Comparison of ENCODE assay signal across 13 cellular contexts in genomic region chr18:49025426-49025766, GRCh38.
"Had no signal": no experiment of that assay in that cellular context is flagged by ENCODE, and none has a peak within 500 bp of the region (broad histone marks: within the 10 kb centered on the region; RNA-seq: fewer than 3 reads in every experiment).

No MANE protein-coding gene starts in this region.

- H3K4me3 Mint-ChIP-seq: activated naive CD8-positive, alpha-beta T cell treated with anti-CD3 and anti-CD28 coated beads, Interleukin-2, amount 50 U/mL, for 24 hours; activated T-cell treated with anti-CD3 and anti-CD28 coated beads, Interleukin-2, amount 50 U/mL, for 4 hours; mesothelial cell of epicardium; T-helper 2 cell treated with Interferon-gamma antibody and Interleukin-4, amounts not matched to agents 5 μg/mL and 100 μg/mL, for 36 hours had no signal

- DNase-seq: activated CD4-positive, alpha-beta T cell treated with anti-CD3 and anti-CD28 coated beads for 1 hour; activated naive CD8-positive, alpha-beta T cell treated with anti-CD3 and anti-CD28 coated beads, Interleukin-2, amount 50 U/mL, for 24 hours; activated T-cell treated with anti-CD3 and anti-CD28 coated beads, Interleukin-2, amount 50 U/mL, for 4 hours; foreskin keratinocyte; left cardiac atrium; lower lobe of right lung; small intestine; SW 1271 had no signal

- ATAC-seq: activated naive CD8-positive, alpha-beta T cell treated with anti-CD3 and anti-CD28 coated beads, Interleukin-2, amount 50 U/mL, for 24 hours; activated T-cell treated with anti-CD3 and anti-CD28 coated beads, Interleukin-2, amount 50 U/mL, for 4 hours; foreskin keratinocyte; left cardiac atrium; lower lobe of right lung had no signal

- H3K9me3 Mint-ChIP-seq: activated naive CD8-positive, alpha-beta T cell treated with anti-CD3 and anti-CD28 coated beads, Interleukin-2, amount 50 U/mL, for 24 hours; activated T-cell treated with anti-CD3 and anti-CD28 coated beads, Interleukin-2, amount 50 U/mL, for 4 hours; mesothelial cell of epicardium; T-helper 2 cell treated with Interferon-gamma antibody and Interleukin-4, amounts not matched to agents 5 μg/mL and 100 μg/mL, for 36 hours had no signal

- H3K27me3 Mint-ChIP-seq: activated naive CD8-positive, alpha-beta T cell treated with anti-CD3 and anti-CD28 coated beads, Interleukin-2, amount 50 U/mL, for 24 hours had no signal

- H3K36me3 Mint-ChIP-seq: mesothelial cell of epicardium had no signal

- H3K27ac Mint-ChIP-seq: activated naive CD8-positive, alpha-beta T cell treated with anti-CD3 and anti-CD28 coated beads, Interleukin-2, amount 50 U/mL, for 24 hours; mesothelial cell of epicardium; T-helper 2 cell treated with Interferon-gamma antibody and Interleukin-4, amounts not matched to agents 5 μg/mL and 100 μg/mL, for 36 hours had no signal

- H3K36me3 ChIP-seq: lower lobe of right lung, neutrophil, right atrium auricular region, tibial nerve had no signal

- H3K27me3 ChIP-seq: foreskin keratinocyte, neutrophil, right atrium auricular region, tibial nerve had no signal

- H3K4me3 ChIP-seq: lower lobe of right lung, right atrium auricular region, tibial nerve had no signal

- H3K27ac ChIP-seq: foreskin keratinocyte, lower lobe of right lung, neutrophil, right atrium auricular region, tibial nerve had no signal

- H3K4me1 ChIP-seq: foreskin keratinocyte, lower lobe of right lung, right atrium auricular region had no signal

- H3K9me3 ChIP-seq: lower lobe of right lung, neutrophil, right atrium auricular region, tibial nerve had no signal
